7 cellular contexts compared by ENCODE assay signal in the genomic region with DNA sequence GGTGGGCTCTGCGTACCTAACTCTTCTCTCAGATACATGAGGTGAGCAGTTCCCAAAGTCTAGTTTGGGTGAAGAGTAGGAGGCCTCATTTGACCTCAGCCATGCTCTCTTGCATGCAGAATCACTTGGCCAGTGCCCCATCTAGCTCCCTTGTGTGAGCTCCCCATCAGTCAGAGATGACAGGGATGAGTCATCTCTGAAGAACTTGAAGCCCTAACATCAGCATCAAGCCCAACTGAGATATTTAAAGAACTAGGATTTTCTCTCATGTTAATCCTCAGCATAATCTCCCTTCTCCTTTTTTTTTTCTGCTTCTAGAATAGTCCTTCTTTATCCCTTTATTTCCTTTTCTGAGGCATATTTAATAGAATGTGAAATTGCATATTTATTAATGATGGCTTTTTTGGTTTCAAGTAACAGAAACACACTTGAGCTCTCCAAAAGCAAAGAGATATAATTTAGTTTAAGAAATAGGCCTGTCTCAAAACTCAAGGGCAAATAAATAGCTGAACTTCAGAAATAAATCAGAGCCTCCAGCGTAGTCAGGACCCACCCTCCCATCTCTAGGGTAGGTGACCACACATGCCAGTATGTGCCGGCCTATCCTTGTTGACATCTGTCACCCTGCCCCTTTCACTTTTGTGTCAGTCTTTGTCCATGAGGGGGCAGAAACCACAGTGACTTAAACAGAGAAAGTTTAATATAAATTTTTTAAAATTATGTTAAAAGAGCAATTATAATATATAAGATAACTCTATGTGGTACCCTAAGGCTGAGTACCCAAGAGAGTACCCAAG.
A peak's percentile ranks its signal among the peaks of the same experiment; 100 is the strongest.
DNase-seq lines count a peak whose midpoint lies in the region; ATAC-seq and FAIRE-seq lines count a peak whose summit lies in the region.

No MANE protein-coding gene starts in this region.

- DNase-seq in RCC 7860 (ENCODE audit: low spot score) (peak; percentile 43), kidney tubule cell (ENCODE audit: low spot score) (peak; percentile 74), posterior vena cava (ENCODE audit: low spot score) (no peak), NCI-H146 (lab: John Stamatoyannopoulos, UW) (no peak)
- DNase-seq in effector CD4-positive, alpha-beta T cell, result no peak

- ATAC-seq in GM18907 (IDR thresholded peaks at IDR 0.05; ENCODE audit: unreplicated experiment) (peak; percentile 78), HG02840 (IDR thresholded peaks at IDR 0.05; ENCODE audit: low FRiP score, unreplicated experiment) (peak; percentile 64)

- intact Hi-C loops in posterior vena cava (cut with DNase I), result no loop called here

- peak; percentile 46 for FAIRE-seq in RCC 7860 (lab: Jason Lieb, UNC)

Comparison
In these comparisons a context has a peak if more than half of its experiments do, and no peak if none do; other contexts are left out.
1. DNase-seq: peak in RCC 7860 (single experiment) and kidney tubule cell (single experiment); none in posterior vena cava (single experiment), effector CD4-positive, alpha-beta T cell (single experiment) and NCI-H146 (single experiment).